ENCODE assay signal across 12 cellular contexts in genomic region chr9:33220681-33221567, GRCh38. TPM values are rescaled to one million over a fixed set of nuclear protein-coding genes. Genes with fewer than 3 reads are reported as not detected.
A peak's percentile ranks its signal among the peaks of the same experiment; 100 is the strongest.
DNase-seq lines count a peak whose midpoint lies in the region; ATAC-seq and TF ChIP-seq lines count a peak whose summit lies in the region.
"Had no signal": no experiment of that assay in that cellular context is flagged by ENCODE, and none has a peak within 500 bp of the region (broad histone marks: within the 10 kb centered on the region; RNA-seq: fewer than 3 reads in every experiment).

No MANE protein-coding gene starts in this region.

- WGBS in heart left ventricle, 4 donors, result 76 to 85% (median 80%) methylated on average over 12 to 14 of the region's 14 CpGs
- WGBS in right cardiac atrium, result 80% methylated on average over 14 of the region's 14 CpGs
- 85 to 87% methylated on average over 14 of the region's 14 CpGs for WGBS in GM23248 (ENCODE audit: low coverage in 1 of 2, low lambda C conversion rate in 2 of 2, missing lambda C conversion rate in 2 of 2), 2 experiments

- no peaks in the 10 kb centered on the region for H3K9me3 ChIP-seq in heart left ventricle
- H3K9me3 ChIP-seq in right atrium auricular region, result no peaks in the 10 kb centered on the region
- H3K9me3 ChIP-seq in right cardiac atrium (ENCODE audit: control insufficient read depth, low read length), result no peaks in the 10 kb centered on the region
- H3K9me3 ChIP-seq in GM23248 (ENCODE audit: low read depth), result no peaks in the 10 kb centered on the region
- H3K9me3 ChIP-seq in breast epithelium, result no peaks in the 10 kb centered on the region

- in situ Hi-C loops in GM23248 (cut with MboI), result no loop called here

- no peak overlapping the region for H3K9ac ChIP-seq in GM23248

- H3K27ac ChIP-seq in heart left ventricle (no peak overlapping the region), right atrium auricular region (no peak overlapping the region), right cardiac atrium (ENCODE audit: low read length) (no peak overlapping the region), GM23248 (no peak overlapping the region), breast epithelium (no peak overlapping the region)

- H3K4me1 ChIP-seq in heart left ventricle, result peaks cover 0 to 21% (median 3%) of the 10 kb centered on the region in 12 donors
- peaks cover 0 to 9% of the 10 kb centered on the region in 2 donors for H3K4me1 ChIP-seq in right atrium auricular region
- H3K4me1 ChIP-seq in right cardiac atrium (ENCODE audit: control insufficient read depth, insufficient read depth, low read length), result no peaks in the 10 kb centered on the region
- H3K4me1 ChIP-seq in GM23248 (ENCODE audit: insufficient read depth), result peaks cover 5% of the 10 kb centered on the region
- no peaks in the 10 kb centered on the region for H3K4me1 ChIP-seq in breast epithelium

- no peak for TF ChIP-seq POLR2A in heart left ventricle (IDR thresholded peaks at IDR 0.05)
- TF ChIP-seq POLR2A in breast epithelium (IDR thresholded peaks at IDR 0.05), result no peak

- ATAC-seq in heart left ventricle, result peak in 3 of 4 donors; percentile 44 to 73 (median 69)
- ATAC-seq in right cardiac atrium, result peak; percentile 71 to 75
- ATAC-seq in left colon, result no peak

- TF ChIP-seq CTCF in heart left ventricle (IDR thresholded peaks at IDR 0.05) (no peak), right atrium auricular region (IDR thresholded peaks at IDR 0.05) (no peak), breast epithelium (IDR thresholded peaks at IDR 0.05) (no peak)

- H3F3A ChIP-seq in GM23248 (ENCODE audit: insufficient read depth), result no peaks in the 10 kb centered on the region

- no peak overlapping the region for H2AFZ ChIP-seq in GM23248

- H4K20me1 ChIP-seq in GM23248 (ENCODE audit: insufficient read depth), result no peaks in the 10 kb centered on the region

- H3K4me2 ChIP-seq in GM23248 (ENCODE audit: unreplicated experiment), result no peak overlapping the region

- H3K9me2 ChIP-seq in GM23248 (ENCODE audit: insufficient read depth), result no peaks in the 10 kb centered on the region

- H3K79me2 ChIP-seq in GM23248 (ENCODE audit: insufficient read depth), result no peaks in the 10 kb centered on the region

- H3K27me3 ChIP-seq in heart left ventricle, result no peaks in the 10 kb centered on the region
- no peaks in the 10 kb centered on the region for H3K27me3 ChIP-seq in right atrium auricular region
- H3K27me3 ChIP-seq in right cardiac atrium (ENCODE audit: control insufficient read depth, insufficient read depth), result no peaks in the 10 kb centered on the region
- peaks cover 5% of the 10 kb centered on the region; the same call in 1 of the 2 replicates for H3K27me3 ChIP-seq in GM23248 (replicated peaks; ENCODE audit: insufficient read depth)
- no peaks in the 10 kb centered on the region for H3K27me3 ChIP-seq in breast epithelium

- H3K36me3 ChIP-seq in heart left ventricle (no peaks in the 10 kb centered on the region), right atrium auricular region (no peaks in the 10 kb centered on the region), GM23248 (ENCODE audit: low read depth) (no peaks in the 10 kb centered on the region), breast epithelium (no peaks in the 10 kb centered on the region)

- DNase-seq in heart left ventricle (peak in 4 of 5 donors; percentile 20 to 47 (median 32)), right atrium auricular region (ENCODE audit: low spot score) (no peak), NOMO-1 treated with dmso at 0.1 percent for 144 hours (lab: John Stamatoyannopoulos, UW; ENCODE audit: unreplicated experiment) (peak; percentile 29), right cardiac atrium (peak; percentile 30 to 77 (median 70)), NCI-H82 (lab: John Stamatoyannopoulos, UW) (no peak), GM23248 (no peak), left colon (no peak), breast epithelium (ENCODE audit: low spot score in 2 of 2) (no peak)
- DNase-seq: activated B cell treated with CpG ODN at 0.5 μM for 24 hours, NCI-H2171 treated with DMSO at 0.1 percent for 48 hours had no signal

- intact Hi-C loops in heart left ventricle (cut with DNase I), result loop anchor here in 5 of 10 donors (5.0 to 10.0 kb wide), 5 partner anchors 34 to 119 kb away; partner anchors contain the start of gene B4GALT1 (in 1 of the 5)
- intact Hi-C loops in right cardiac atrium (cut with DNase I), result loop anchor here in 1 of 4 donors (5.0 kb wide), 1 partner anchor 44 kb away; no protein-coding TSS in a partner anchor
- intact Hi-C loops in left colon (cut with DNase I, micrococcal nuclease), result loop anchor here in 1 of 2 donors (5.0 kb wide), 1 partner anchor 139 kb away; no protein-coding TSS in a partner anchor
- intact Hi-C loops in breast epithelium (cut with DNase I; ENCODE audit: low total_unique reads), result no loop called here

- H3K4me3 ChIP-seq in heart left ventricle (no peak overlapping the region), right atrium auricular region (no peak overlapping the region), right cardiac atrium (ENCODE audit: low read length) (no peak overlapping the region), GM23248 (no peak overlapping the region), breast epithelium (no peak overlapping the region)

RNA-seq across cellular contexts. Expression of gene SPINK4, which starts 19.0 kb away (rescaled TPM):
- total RNA-seq in heart left ventricle, result not detected
- not detected for polyA plus RNA-seq in heart left ventricle
- not detected for total RNA-seq in right atrium auricular region
- total RNA-seq in right cardiac atrium, result not detected
- polyA plus RNA-seq in right cardiac atrium, result not detected
- not detected in 2 replicates for total RNA-seq in GM23248 (2014; rRNA removed; shearing (Covaris generic))
- not detected in 2 replicates for polyA plus RNA-seq in GM23248 (2016; fragmentation: Nextera tagmentation; extraction: Ambion mirVana)
- 100 to 1,000 TPM in 1 of 2 donors, 10 to 100 TPM in 1; 13.9 to 146 TPM for total RNA-seq in left colon
- not detected for total RNA-seq in breast epithelium
- total RNA-seq: activated B cell treated with CpG ODN at 0.5 μM for 24 hours, epithelial cell of proximal tubule, urinary bladder had no signal

RNA-seq across cellular contexts. Expression of gene BAG1, which starts 43.6 kb away (rescaled TPM):
- total RNA-seq in heart left ventricle (100 to 1,000 TPM in 6 of 9 donors, 10 to 100 TPM in 3; 71.0 to 144 (median 112) TPM), right atrium auricular region (100 to 1,000 TPM; 162 to 166 TPM), right cardiac atrium (100 to 1,000 TPM; 199 to 229 (median 206) TPM), left colon (100 to 1,000 TPM; 159 to 163 TPM), breast epithelium (10 to 100 TPM; 34.7 to 54.7 (median 44.9) TPM)
- polyA plus RNA-seq in heart left ventricle (100 to 1,000 TPM; 110 to 132 TPM), right cardiac atrium (222 TPM), GM23248 (2016; fragmentation: Nextera tagmentation; extraction: Ambion mirVana) (48.7 and 49.7 TPM in 2 replicates)
- 25.0 and 38.2 TPM in 2 replicates for total RNA-seq in GM23248 (2014; rRNA removed; shearing (Covaris generic))

RNA-seq across cellular contexts. Expression of gene CHMP5, which starts 43.9 kb away (rescaled TPM):
- total RNA-seq in heart left ventricle, result 10 to 100 TPM; 37.6 to 58.5 (median 53.0) TPM
- polyA plus RNA-seq in heart left ventricle, result 10 to 100 TPM; 24.7 to 76.5 TPM
- 10 to 100 TPM; 44.0 to 51.1 TPM for total RNA-seq in right atrium auricular region
- total RNA-seq in right cardiac atrium, result 10 to 100 TPM; 46.7 to 56.1 (median 52.1) TPM
- 56.7 TPM for polyA plus RNA-seq in right cardiac atrium
- total RNA-seq in GM23248 (2014; rRNA removed; shearing (Covaris generic)), result 65.3 and 90.6 TPM in 2 replicates
- polyA plus RNA-seq in GM23248 (2016; fragmentation: Nextera tagmentation; extraction: Ambion mirVana), result 130 and 134 TPM in 2 replicates
- total RNA-seq in left colon, result 100 to 1,000 TPM in 1 of 2 donors, 10 to 100 TPM in 1; 81.0 to 106 TPM
- 10 to 100 TPM; 63.1 to 73.4 (median 65.5) TPM for total RNA-seq in breast epithelium

RNA-seq across cellular contexts. Expression of gene B4GALT1, which starts 53.8 kb away (rescaled TPM):
- total RNA-seq in heart left ventricle (10 to 100 TPM; 27.4 to 73.3 (median 44.8) TPM), right atrium auricular region (10 to 100 TPM; 57.6 to 76.1 TPM), right cardiac atrium (100 to 1,000 TPM in 1 of 4 donors, 10 to 100 TPM in 3; 44.0 to 137 (median 58.3) TPM), left colon (100 to 1,000 TPM; 106 to 115 TPM), breast epithelium (10 to 100 TPM; 60.8 to 81.8 (median 66.2) TPM)
- polyA plus RNA-seq in heart left ventricle (10 to 100 TPM; 10.6 to 37.2 TPM), right cardiac atrium (24.7 TPM), GM23248 (2016; fragmentation: Nextera tagmentation; extraction: Ambion mirVana) (139 and 140 TPM in 2 replicates)
- total RNA-seq in GM23248 (2014; rRNA removed; shearing (Covaris generic)), result 70.8 and 74.3 TPM in 2 replicates

Comparison
In these comparisons a context has a peak if more than half of its experiments do, and no peak if none do; other contexts are left out.
1. DNase-seq: peak in heart left ventricle (4 of 5), NOMO-1 treated with dmso at 0.1 percent for 144 hours (single experiment) and right cardiac atrium (3 of 3); none in right atrium auricular region (single experiment), NCI-H82 (single experiment), GM23248 (single experiment), left colon (0 of 2) and breast epithelium (0 of 2).
2. RNA of gene SPINK4, which starts 19.0 kb away (total RNA-seq): 13.9 to 146 TPM in left colon; not detected in heart left ventricle, not detected in right atrium auricular region, not detected in right cardiac atrium, not detected in GM23248 and not detected in breast epithelium; every median in the first group is over 10 times any median in the second.